Comparison of ENCODE assay signal across 1 cellular context in genomic region chr3:51932471-51933370, GRCh38.
TF ChIP-seq lines count a peak whose summit lies in the region.

No MANE protein-coding gene starts in this region.

TF ChIP-seq in GM12878, 131 proteins besides CTCF, POLR2A, EP300 and RAD21:
- no peak for TF ChIP-seq CHD1 (IDR thresholded peaks at IDR 0.05; ENCODE audit: low read depth, low read length)
- no peak for TF ChIP-seq MTA2 (IDR thresholded peaks at IDR 0.05; ENCODE audit: low read depth)
